In genomic region chr3:132034486-132035464, GRCh38 we compare ENCODE assay signal across 8 cellular contexts.
DNase-seq lines count a peak whose midpoint lies in the region; ATAC-seq and TF ChIP-seq lines count a peak whose summit lies in the region.

CPNE4 (minus strand) TSS chr3:132035014.

- TF ChIP-seq POLR2A in erythroblast (IDR thresholded peaks at IDR 0.05; ENCODE audit: low read length): no peak

- peak; percentile 83 for ATAC-seq in GM19468 (IDR thresholded peaks at IDR 0.05; ENCODE audit: extremely low read depth, unreplicated experiment)

- H3K4me1 ChIP-seq in HUES6 (ENCODE audit: control insufficient read depth, insufficient read depth, low read length): no peaks in the 10 kb centered on the region

- H3K9me3 ChIP-seq in HUES6 (ENCODE audit: control insufficient read depth, insufficient read depth, low read depth, low read length): no peaks in the 10 kb centered on the region

- H3K27ac ChIP-seq in HUES6 (ENCODE audit: low read depth, low read length): no peak within 1 kb of the TSS

- DNase-seq in CD1c-positive myeloid dendritic cell (ENCODE audit: extremely low spot score) (peak; percentile 78), NOMO-1 (lab: John Stamatoyannopoulos, UW; ENCODE audit: unreplicated experiment in 2 of 2) (peak; percentile 93 to 98), erythroblast (lab: John Stamatoyannopoulos, UW) (peak; percentile 84 to 89), middle frontal gyrus (ENCODE audit: extremely low spot score, low spot score) (peak; percentile 66)
- DNase-seq in activated CD8-positive, alpha-beta memory T cell treated with anti-CD3 and anti-CD28 coated beads, Interleukin-2, amount 50 U/mL, for 48 hours: peak; percentile 92
- peak; percentile 41 for DNase-seq in stimulated activated CD8-positive, alpha-beta memory T cell treated with anti-CD3 and anti-CD28 coated beads, Interleukin-7, amount 100 ng/mL, for 24 hours (ENCODE audit: low read depth)

- peaks cover 55% of the 10 kb centered on the region for H3K27me3 ChIP-seq in HUES6 (ENCODE audit: control insufficient read depth, insufficient read depth, low read length)

- no peaks in the 10 kb centered on the region for H3K36me3 ChIP-seq in HUES6 (ENCODE audit: control insufficient read depth, insufficient read depth, low read length)

- H3K9ac ChIP-seq in HUES6 (ENCODE audit: low read length): peak within 1 kb of the TSS; percentile 16

- H3K4me3 ChIP-seq in HUES6 (ENCODE audit: low read depth, low read length): peak within 1 kb of the TSS; percentile 79

Comparison
In these comparisons a context has a peak if more than half of its experiments do, and no peak if none do; other contexts are left out.
1. DNase-seq: peak in every context shown above with its lines; median percentile 96 in NOMO-1; 92 in activated CD8-positive, alpha-beta memory T cell treated with anti-CD3 and anti-CD28 coated beads, Interleukin-2, amount 50 U/mL, for 48 hours; 86 in erythroblast; 78 in CD1c-positive myeloid dendritic cell; 66 in middle frontal gyrus; 41 in stimulated activated CD8-positive, alpha-beta memory T cell treated with anti-CD3 and anti-CD28 coated beads, Interleukin-7, amount 100 ng/mL, for 24 hours.